8 cellular contexts compared by ENCODE assay signal in genomic region chr22:20205964-20206708, GRCh38. TPM values are rescaled to one million over a fixed set of nuclear protein-coding genes. Genes with fewer than 3 reads are reported as not detected.
DNase-seq lines count a peak whose midpoint lies in the region; ATAC-seq, FAIRE-seq and TF ChIP-seq lines count a peak whose summit lies in the region.

No MANE protein-coding gene starts in this region.

- FAIRE-seq in GM12892 (lab: Jason Lieb, UNC): peak; percentile 95

- ATAC-seq in HG03342 (IDR thresholded peaks at IDR 0.05; ENCODE audit: unreplicated experiment) (peak; percentile 81), HG03025 (IDR thresholded peaks at IDR 0.05; ENCODE audit: low FRiP score, unreplicated experiment) (no peak)

- no peaks in the 10 kb centered on the region for H3K27me3 ChIP-seq in adipocyte (replicated peaks; ENCODE audit: control insufficient read depth, insufficient read depth, low read length)

- H3K4me1 ChIP-seq in adipocyte (ENCODE audit: control insufficient read depth, insufficient read depth, low read length): peaks cover 16% of the 10 kb centered on the region

- H3K9ac ChIP-seq in adipocyte (ENCODE audit: low read length): peak overlapping the region; percentile 92

- DNase-seq in GM12892 (ENCODE audit: insufficient read length) (peak; percentile 59), SW480 (ENCODE audit: low spot score) (peak; percentile 71), adipocyte (ENCODE audit: low read depth) (no peak), NCI-H345 treated with DMSO at 0.1 percent for 48 hours (lab: John Stamatoyannopoulos, UW; ENCODE audit: unreplicated experiment) (no peak)
- DNase-seq in stimulated activated CD4-positive, alpha-beta T cell treated with anti-CD3 and anti-CD28 coated beads, Interleukin-15, amount 100 ng/mL, for 1 hour (ENCODE audit: low read depth in 1 of 2, low spot score in 1 of 2): peak; percentile 30 to 53

- H3K36me3 ChIP-seq in adipocyte (ENCODE audit: control insufficient read depth, insufficient read depth, low read length, severe bottlenecking): no peaks in the 10 kb centered on the region

- H3K9me3 ChIP-seq in adipocyte (ENCODE audit: control insufficient read depth, low read length) (no peaks in the 10 kb centered on the region), iPS-18c (ENCODE audit: control insufficient read depth, insufficient read depth, low read length) (no peaks in the 10 kb centered on the region)

- TF ChIP-seq POLR2A in GM12892 (IDR thresholded peaks at IDR 0.05; ENCODE audit: low read depth, low read length): peak; percentile 30; the same call in 1 of the 2 replicates

- H3K4me3 ChIP-seq in adipocyte (ENCODE audit: low read length) (peak overlapping the region; percentile 87), iPS-18c (ENCODE audit: insufficient read depth, low read depth, low read length) (peak overlapping the region; percentile 21; the same call in 1 of the 2 replicates)

RNA-seq across cellular contexts. Expression of gene CCDC188, which starts 55.3 kb away (rescaled TPM):
- polyA plus RNA-seq in GM12892 (2012; ENCODE audit: missing spikeins): not detected

Comparison
In these comparisons a context has a peak if more than half of its experiments do, and no peak if none do; other contexts are left out.
1. DNase-seq: peak in GM12892 (single experiment), SW480 (single experiment) and stimulated activated CD4-positive, alpha-beta T cell treated with anti-CD3 and anti-CD28 coated beads, Interleukin-15, amount 100 ng/mL, for 1 hour (2 of 2); none in adipocyte (single experiment) and NCI-H345 treated with DMSO at 0.1 percent for 48 hours (single experiment).